In genomic region chr12:80269953-80270552, GRCh38 we compare ENCODE assay signal across 10 cellular contexts.
DNase-seq lines count a peak whose midpoint lies in the region; ATAC-seq, FAIRE-seq and TF ChIP-seq lines count a peak whose summit lies in the region.
"Had no signal": no experiment of that assay in that cellular context is flagged by ENCODE, and none has a peak within 500 bp of the region (broad histone marks: within the 10 kb centered on the region; RNA-seq: fewer than 3 reads in every experiment).

No MANE protein-coding gene starts in this region.

- H3K4me3 Mint-ChIP-seq in naive B cell = no peak overlapping the region
- no peak overlapping the region for H3K4me3 Mint-ChIP-seq in activated naive CD4-positive, alpha-beta T cell treated with anti-CD3 and anti-CD28 coated beads, Interleukin-2, amount 10 ng/mL, durations not matched to agents 7 days and 5 days
- H3K4me3 Mint-ChIP-seq: dendritic cell treated with granulocyte-macrophage colony-stimulating factor and Interleukin-4, amounts not matched to agents 40 ng/mL and 50 ng/mL, for 4 days; stimulated activated naive B cell treated with anti-CD40 and anti-IgM and Interleukin-4, amounts not matched to agents 10 μg/mL and 1 μg/mL and 100 μg/mL, for 72 hours had no signal

- no peak for TF ChIP-seq POLR2A in endothelial cell of umbilical vein (IDR thresholded peaks at IDR 0.05; ENCODE audit: low read depth, low read length)

- no peak overlapping the region for H3K4me3 ChIP-seq in GM12865 (ENCODE audit: low read depth, low read length)
- H3K4me3 ChIP-seq in OCI-LY3 (ENCODE audit: low read length) = no peak overlapping the region
- no peak overlapping the region for H3K4me3 ChIP-seq in endothelial cell of umbilical vein (replicated peaks in 1 of 3; ENCODE audit: insufficient read depth in 1 of 3, low read depth in 1 of 3, low read length in 3 of 3)

- no peaks in the 10 kb centered on the region for H3K36me3 ChIP-seq in OCI-LY3 (replicated peaks; ENCODE audit: low read depth, low read length)
- no peaks in the 10 kb centered on the region for H3K36me3 ChIP-seq in endothelial cell of umbilical vein (ENCODE audit: control insufficient read depth in 2 of 2, extremely low read depth in 1 of 2, insufficient read depth in 2 of 2, low read length in 2 of 2)

- H3K27me3 ChIP-seq in OCI-LY3 (ENCODE audit: low read depth, low read length) (no peaks in the 10 kb centered on the region; the same call in 1 of the 2 replicates), endothelial cell of umbilical vein (ENCODE audit: control insufficient read depth in 2 of 2, insufficient read depth in 2 of 2, low read length in 2 of 2) (no peaks in the 10 kb centered on the region)

- no TSS peak for BruUV-seq in endothelial cell of umbilical vein (replicated peaks; lab: Mats Ljungman, UMichigan)

- H3K79me2 ChIP-seq in OCI-LY3 (ENCODE audit: low read length) (no peaks in the 10 kb centered on the region), endothelial cell of umbilical vein (ENCODE audit: control insufficient read depth, insufficient read depth, low read length) (no peaks in the 10 kb centered on the region)

- H3K4me2 ChIP-seq in OCI-LY3 (ENCODE audit: low read length) (no peak overlapping the region), endothelial cell of umbilical vein (ENCODE audit: insufficient read depth, low read length) (peak overlapping the region; percentile 77)

- H3K4me1 Mint-ChIP-seq in naive B cell = no peaks in the 10 kb centered on the region
- H3K4me1 Mint-ChIP-seq in activated naive CD4-positive, alpha-beta T cell treated with anti-CD3 and anti-CD28 coated beads, Interleukin-2, amount 10 ng/mL, durations not matched to agents 7 days and 5 days = no peaks in the 10 kb centered on the region
- H3K4me1 Mint-ChIP-seq: stimulated activated naive B cell treated with anti-CD40 and anti-IgM and Interleukin-4, amounts not matched to agents 10 μg/mL and 1 μg/mL and 100 μg/mL, for 72 hours had no signal

- intact Hi-C loops in endothelial cell of umbilical vein (cut with micrococcal nuclease) = loop anchor here (1.0 to 2.0 kb wide), 11 partner anchors 27 to 862 kb away; partner anchors contain the start of gene PPP1R12A

- dilution Hi-C loops in endothelial cell of umbilical vein (cut with MboI; ENCODE audit: extremely low pct_ligation_motif_present, low sequenced_read_pairs) = no loop called here

- ATAC-seq in HG03378 (IDR thresholded peaks at IDR 0.05; ENCODE audit: unreplicated experiment) (peak; percentile 61), naive B cell (ENCODE audit: low read depth in 2 of 2) (no peak)

- TF ChIP-seq CTCF in GM12865 (IDR thresholded peaks at IDR 0.05; ENCODE audit: insufficient read depth, low read depth, low read length, missing control alignments) (peak; percentile 53), OCI-LY3 (IDR thresholded peaks at IDR 0.05; ENCODE audit: low read depth, low read length) (peak; percentile 80), endothelial cell of umbilical vein (IDR thresholded peaks at IDR 0.05; ENCODE audit: extremely low read depth in 1 of 2, insufficient read depth in 1 of 2, low read depth in 1 of 2, low read length in 2 of 2) (peak; percentile 46 to 47)

- no peak overlapping the region for H3K27ac ChIP-seq in OCI-LY3 (ENCODE audit: low read length)
- H3K27ac ChIP-seq in endothelial cell of umbilical vein (ENCODE audit: insufficient read depth, low read depth, low read length) = peak overlapping the region; percentile 81

- peaks cover 3% of the 10 kb centered on the region; the same call in 1 of the 2 replicates for H4K20me1 ChIP-seq in OCI-LY3 (ENCODE audit: insufficient read depth, low read length)
- H4K20me1 ChIP-seq in endothelial cell of umbilical vein (replicated peaks; ENCODE audit: control insufficient read depth, extremely low read depth, insufficient read depth, low read length) = no peaks in the 10 kb centered on the region

- no peaks in the 10 kb centered on the region for H3K9me1 ChIP-seq in endothelial cell of umbilical vein (replicated peaks; ENCODE audit: control insufficient read depth, extremely low read depth, insufficient read depth, low read length)

- CTCF ChIA-PET in endothelial cell of umbilical vein (lab: Charles Lee) = interaction anchor here (0.6 to 4.9 kb wide), 38 partner anchors 9 to 1977 kb away, joined by 3 to 641 read pairs (median 4); no protein-coding TSS in a partner anchor
- CTCF ChIA-PET in activated naive CD4-positive, alpha-beta T cell treated with anti-CD3 and anti-CD28 coated beads, Interleukin-2, amount 10 ng/mL, durations not matched to agents 7 days and 5 days (lab: Charles Lee) = interaction anchor here (0.7 to 3.0 kb wide), 10 partner anchors 13 to 929 kb away, joined by 3 to 10 read pairs (median 4); no protein-coding TSS in a partner anchor

- DNase-seq in A172 (ENCODE audit: low spot score) (peak; percentile 34), GM12865 (ENCODE audit: low read depth) (peak; percentile 59), endothelial cell of umbilical vein (ENCODE audit: low read depth, low spot score) (peak; percentile 69), naive B cell (peak; percentile 1)
- DNase-seq in central memory CD4-positive, alpha-beta T cell = no peak
- no peak for DNase-seq in activated naive CD4-positive, alpha-beta T cell treated with anti-CD3 and anti-CD28 coated beads, Interleukin-2, amount 10 ng/mL, durations not matched to agents 7 days and 5 days
- DNase-seq: stimulated activated naive B cell treated with anti-CD40 and anti-IgM and Interleukin-4, amounts not matched to agents 10 μg/mL and 1 μg/mL and 100 μg/mL, for 72 hours had no signal

- no peak overlapping the region for H3K27ac Mint-ChIP-seq in naive B cell
- no peak overlapping the region for H3K27ac Mint-ChIP-seq in activated naive CD4-positive, alpha-beta T cell treated with anti-CD3 and anti-CD28 coated beads, Interleukin-2, amount 10 ng/mL, durations not matched to agents 7 days and 5 days
- H3K27ac Mint-ChIP-seq: dendritic cell treated with granulocyte-macrophage colony-stimulating factor and Interleukin-4, amounts not matched to agents 40 ng/mL and 50 ng/mL, for 4 days; stimulated activated naive B cell treated with anti-CD40 and anti-IgM and Interleukin-4, amounts not matched to agents 10 μg/mL and 1 μg/mL and 100 μg/mL, for 72 hours had no signal

- no peak overlapping the region for H3K9ac ChIP-seq in OCI-LY3 (ENCODE audit: low read length)
- peak overlapping the region; percentile 28 for H3K9ac ChIP-seq in endothelial cell of umbilical vein (replicated peaks; ENCODE audit: extremely low read depth, insufficient read depth, low read length)

- H3K27me3 Mint-ChIP-seq in naive B cell = peaks cover 0 to 7% (median 0%) of the 10 kb centered on the region in 3 donors
- H3K27me3 Mint-ChIP-seq in activated naive CD4-positive, alpha-beta T cell treated with anti-CD3 and anti-CD28 coated beads, Interleukin-2, amount 10 ng/mL, durations not matched to agents 7 days and 5 days = no peaks in the 10 kb centered on the region
- H3K27me3 Mint-ChIP-seq: dendritic cell treated with granulocyte-macrophage colony-stimulating factor and Interleukin-4, amounts not matched to agents 40 ng/mL and 50 ng/mL, for 4 days had no signal

- FAIRE-seq in endothelial cell of umbilical vein (lab: Jason Lieb, UNC) = peak; percentile 67

- POLR2A ChIA-PET in endothelial cell of umbilical vein (lab: Charles Lee) = interaction anchor here (1.0 kb wide), 1 partner anchor 75 kb away, joined by 3 read pairs; no protein-coding TSS in a partner anchor

- H3K36me3 Mint-ChIP-seq in naive B cell = no peaks in the 10 kb centered on the region
- no peaks in the 10 kb centered on the region for H3K36me3 Mint-ChIP-seq in activated naive CD4-positive, alpha-beta T cell treated with anti-CD3 and anti-CD28 coated beads, Interleukin-2, amount 10 ng/mL, durations not matched to agents 7 days and 5 days
- H3K36me3 Mint-ChIP-seq: stimulated activated naive B cell treated with anti-CD40 and anti-IgM and Interleukin-4, amounts not matched to agents 10 μg/mL and 1 μg/mL and 100 μg/mL, for 72 hours had no signal

- H3K9me3 ChIP-seq in OCI-LY3 (ENCODE audit: insufficient read depth, low read length) (no peaks in the 10 kb centered on the region), endothelial cell of umbilical vein (replicated peaks; ENCODE audit: control insufficient read depth, insufficient read depth, low read length) (no peaks in the 10 kb centered on the region)

- no peaks in the 10 kb centered on the region for H3K9me3 Mint-ChIP-seq in naive B cell
- H3K9me3 Mint-ChIP-seq in activated naive CD4-positive, alpha-beta T cell treated with anti-CD3 and anti-CD28 coated beads, Interleukin-2, amount 10 ng/mL, durations not matched to agents 7 days and 5 days = no peaks in the 10 kb centered on the region
- H3K9me3 Mint-ChIP-seq: dendritic cell treated with granulocyte-macrophage colony-stimulating factor and Interleukin-4, amounts not matched to agents 40 ng/mL and 50 ng/mL, for 4 days; stimulated activated naive B cell treated with anti-CD40 and anti-IgM and Interleukin-4, amounts not matched to agents 10 μg/mL and 1 μg/mL and 100 μg/mL, for 72 hours had no signal

- no peak overlapping the region for H2AFZ ChIP-seq in OCI-LY3 (ENCODE audit: low read depth, low read length)
- no peak overlapping the region for H2AFZ ChIP-seq in endothelial cell of umbilical vein (ENCODE audit: low read depth, low read length)

- H3K4me1 ChIP-seq in OCI-LY3 (ENCODE audit: low read length) (peaks cover 18% of the 10 kb centered on the region), endothelial cell of umbilical vein (ENCODE audit: control insufficient read depth, extremely low read depth, insufficient read depth, low read length) (peaks cover 18% of the 10 kb centered on the region)

TF ChIP-seq in endothelial cell of umbilical vein, 7 proteins besides CTCF, POLR2A, EP300 and RAD21:
- no peak for TF ChIP-seq MYC (IDR thresholded peaks at IDR 0.05; ENCODE audit: low read depth, low read length)
- no peak for TF ChIP-seq MAX (IDR thresholded peaks at IDR 0.05; ENCODE audit: insufficient read depth, insufficient read length)
- no peak for TF ChIP-seq JUN (IDR thresholded peaks at IDR 0.05; ENCODE audit: borderline replicate concordance, insufficient read depth, insufficient read length, low read depth)
- no peak for TF ChIP-seq FOS (IDR thresholded peaks at IDR 0.05; ENCODE audit: borderline replicate concordance, insufficient read depth, low read length)
- no peak for TF ChIP-seq GATA2 (IDR thresholded peaks at IDR 0.05; ENCODE audit: insufficient read depth, insufficient read length, low read depth, low read length)
- TF ChIP-seq POLR2AphosphoS5 (IDR thresholded peaks at IDR 0.05; ENCODE audit: insufficient read depth, low read depth, low read length) = no peak
- TF ChIP-seq EZH2 (IDR thresholded peaks at IDR 0.05; ENCODE audit: borderline replicate concordance, low read depth, low read length, severe bottlenecking) = no peak
TF ChIP-seq in endothelial cell of umbilical vein: peak in this region for 0.

Comparison
In these comparisons a context has a peak if more than half of its experiments do, and no peak if none do; other contexts are left out.
1. DNase-seq: peak in A172 (single experiment), GM12865 (single experiment), endothelial cell of umbilical vein (single experiment) and naive B cell (single experiment); none in central memory CD4-positive, alpha-beta T cell (single experiment) and activated naive CD4-positive, alpha-beta T cell treated with anti-CD3 and anti-CD28 coated beads, Interleukin-2, amount 10 ng/mL, durations not matched to agents 7 days and 5 days (single experiment).
2. Peak in every context shown above with its lines, with median percentiles within 50 percentile points of each other: CTCF ChIP-seq.